Comparison of ENCODE assay signal across 35 cellular contexts in the genomic region with DNA sequence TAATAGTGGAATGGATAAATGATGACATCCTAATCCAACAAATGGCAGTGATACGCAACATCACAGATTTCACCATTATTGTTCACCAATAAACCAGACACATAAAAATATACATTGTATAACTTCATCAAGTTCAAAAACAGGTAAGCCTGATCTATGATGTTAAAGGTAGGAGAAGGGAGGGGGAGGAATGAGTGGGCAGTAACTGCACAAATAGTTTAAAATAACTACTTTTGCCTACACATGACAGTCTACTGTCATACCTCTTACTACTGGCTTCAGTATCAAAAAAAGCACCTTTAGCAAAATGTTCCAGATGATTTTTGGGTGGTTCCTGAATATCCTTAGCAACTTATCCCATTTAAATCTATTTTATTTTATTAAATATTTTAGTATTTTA. TPM values are rescaled to one million over a fixed set of nuclear protein-coding genes. Genes with fewer than 3 reads are reported as not detected.
"Had no signal": no experiment of that assay in that cellular context is flagged by ENCODE, and none has a peak within 500 bp of the region (broad histone marks: within the 10 kb centered on the region; RNA-seq: fewer than 3 reads in every experiment).

No MANE protein-coding gene starts in this region.

- H3K4me1 Mint-ChIP-seq: activated CD4-positive, alpha-beta memory T cell treated with anti-CD3 and anti-CD28 coated beads, Interleukin-2, amount 10 ng/mL, durations not matched to agents 7 days and 5 days; activated CD4-positive, alpha-beta T cell treated with anti-CD3 and anti-CD28 coated beads for 36 hours; activated CD4-positive, alpha-beta T cell treated with anti-CD3 and anti-CD28 coated beads, Interleukin-2, amount 10 ng/mL, durations not matched to agents 7 days and 5 days; activated CD8-positive, alpha-beta memory T cell treated with anti-CD3 and anti-CD28 coated beads, Interleukin-2, amount 10 ng/mL, durations not matched to agents 7 days and 5 days; activated naive CD4-positive, alpha-beta T cell treated with anti-CD3 and anti-CD28 coated beads, Interleukin-2, amount 10 ng/mL, durations not matched to agents 7 days and 5 days; activated naive CD4-positive, alpha-beta T cell treated with anti-CD3 and anti-CD28 coated beads, Interleukin-2, amount 50 U/mL, for 24 hours; brain had no signal

- DNase-seq: activated CD4-positive, alpha-beta memory T cell treated with anti-CD3 and anti-CD28 coated beads, Interleukin-2, amount 10 ng/mL, durations not matched to agents 7 days and 5 days; activated CD4-positive, alpha-beta T cell treated with anti-CD3 and anti-CD28 coated beads for 1 hour; activated CD4-positive, alpha-beta T cell treated with anti-CD3 and anti-CD28 coated beads for 36 hours; activated CD4-positive, alpha-beta T cell treated with anti-CD3 and anti-CD28 coated beads for 48 hours; activated CD4-positive, alpha-beta T cell treated with anti-CD3 and anti-CD28 coated beads, Interleukin-2, amount 10 ng/mL, durations not matched to agents 7 days and 5 days; activated CD4-positive, alpha-beta T cell treated with anti-CD3 and anti-CD28 coated beads, Interleukin-2, amount 50 U/mL, for 48 hours; activated CD4-positive, CD25-positive, alpha-beta regulatory T cell; activated CD8-positive, alpha-beta memory T cell treated with anti-CD3 and anti-CD28 coated beads for 24 hours; activated CD8-positive, alpha-beta memory T cell treated with anti-CD3 and anti-CD28 coated beads, Interleukin-2, amount 10 ng/mL, durations not matched to agents 7 days and 5 days; activated CD8-positive, alpha-beta memory T cell treated with anti-CD3 and anti-CD28 coated beads, Interleukin-2, amount 50 U/mL, for 48 hours; activated CD8-positive, alpha-beta T cell treated with anti-CD3 and anti-CD28 coated beads, Interleukin-2, amount 10 ng/mL, durations not matched to agents 7 days and 5 days; activated effector memory CD4-positive, alpha-beta T cell treated with Interleukin-2 at 50 U/mL for 16 hours; activated gamma-delta T cell; activated naive CD4-positive, alpha-beta T cell treated with anti-CD3 and anti-CD28 coated beads, Interleukin-2, amount 10 ng/mL, durations not matched to agents 7 days and 5 days; activated naive CD4-positive, alpha-beta T cell treated with Interleukin-2 at 50 U/mL for 16 hours; activated T-cell treated with anti-CD3 and anti-CD28 coated beads, Interleukin-2, amount 50 U/mL, for 24 hours; activated T-cell treated with anti-CD3 and anti-CD28 coated beads, Interleukin-2, amount 50 U/mL, for 48 hours; amygdala; anterior cingulate cortex; central memory CD4-positive, alpha-beta T cell; T-helper 1 cell; T-helper 2 cell; T-helper 9 cell had no signal

- H3K27me3 Mint-ChIP-seq: activated CD4-positive, alpha-beta memory T cell treated with anti-CD3 and anti-CD28 coated beads, Interleukin-2, amount 10 ng/mL, durations not matched to agents 7 days and 5 days; activated CD4-positive, alpha-beta T cell treated with anti-CD3 and anti-CD28 coated beads for 36 hours; activated CD4-positive, alpha-beta T cell treated with anti-CD3 and anti-CD28 coated beads, Interleukin-2, amount 10 ng/mL, durations not matched to agents 7 days and 5 days; activated CD8-positive, alpha-beta memory T cell treated with anti-CD3 and anti-CD28 coated beads, Interleukin-2, amount 10 ng/mL, durations not matched to agents 7 days and 5 days; activated naive CD4-positive, alpha-beta T cell treated with anti-CD3 and anti-CD28 coated beads, Interleukin-2, amount 10 ng/mL, durations not matched to agents 7 days and 5 days; activated naive CD4-positive, alpha-beta T cell treated with anti-CD3 and anti-CD28 coated beads, Interleukin-2, amount 50 U/mL, for 24 hours; activated naive CD8-positive, alpha-beta T cell; activated T-cell treated with anti-CD3 and anti-CD28 coated beads, Interleukin-2, amount 50 U/mL, for 24 hours; brain had no signal

- H3K4me3 Mint-ChIP-seq: activated CD4-positive, alpha-beta memory T cell treated with anti-CD3 and anti-CD28 coated beads, Interleukin-2, amount 10 ng/mL, durations not matched to agents 7 days and 5 days; activated CD4-positive, alpha-beta T cell treated with anti-CD3 and anti-CD28 coated beads for 36 hours; activated CD4-positive, alpha-beta T cell treated with anti-CD3 and anti-CD28 coated beads, Interleukin-2, amount 10 ng/mL, durations not matched to agents 7 days and 5 days; activated CD8-positive, alpha-beta memory T cell treated with anti-CD3 and anti-CD28 coated beads, Interleukin-2, amount 10 ng/mL, durations not matched to agents 7 days and 5 days; activated CD8-positive, alpha-beta T cell treated with anti-CD3 and anti-CD28 coated beads, Interleukin-2, amount 10 ng/mL, durations not matched to agents 7 days and 5 days; activated naive CD4-positive, alpha-beta T cell treated with anti-CD3 and anti-CD28 coated beads, Interleukin-2, amount 10 ng/mL, durations not matched to agents 7 days and 5 days; activated naive CD4-positive, alpha-beta T cell treated with anti-CD3 and anti-CD28 coated beads, Interleukin-2, amount 50 U/mL, for 24 hours; activated naive CD8-positive, alpha-beta T cell; activated T-cell treated with anti-CD3 and anti-CD28 coated beads, Interleukin-2, amount 50 U/mL, for 24 hours; brain; T-helper 1 cell treated with Interleukin-12 subunit alpha and Interleukin-12 subunit beta and Interleukin-4 antibody, amounts not matched to agents 30 μg/mL and 1 μg/mL, for 36 hours; T-helper 2 cell treated with Interferon-gamma antibody and Interleukin-4, amounts not matched to agents 5 μg/mL and 100 μg/mL, for 36 hours had no signal

- ATAC-seq: activated CD4-positive, alpha-beta T cell treated with anti-CD3 and anti-CD28 coated beads for 36 hours; activated CD4-positive, CD25-positive, alpha-beta regulatory T cell treated with anti-CD3 and anti-CD28 coated beads, Interleukin-2, amount 50 U/mL, for 24 hours; activated CD8-positive, alpha-beta memory T cell treated with anti-CD3 and anti-CD28 coated beads, Interleukin-2, amount 10 ng/mL, durations not matched to agents 7 days and 5 days; activated CD8-positive, alpha-beta T cell treated with anti-CD3 and anti-CD28 coated beads, Interleukin-2, amount 10 ng/mL, durations not matched to agents 7 days and 5 days had no signal

- H3K27me3 ChIP-seq: ascending aorta, cardiac muscle cell had no signal

- H3K27ac ChIP-seq: ascending aorta, cardiac muscle cell, VCaP had no signal

- H3K4me1 ChIP-seq: ascending aorta had no signal

- H3K9me3 ChIP-seq: ascending aorta had no signal

- H3K27ac Mint-ChIP-seq: activated CD4-positive, alpha-beta memory T cell treated with anti-CD3 and anti-CD28 coated beads, Interleukin-2, amount 10 ng/mL, durations not matched to agents 7 days and 5 days; activated CD4-positive, alpha-beta T cell treated with anti-CD3 and anti-CD28 coated beads for 36 hours; activated CD4-positive, alpha-beta T cell treated with anti-CD3 and anti-CD28 coated beads, Interleukin-2, amount 10 ng/mL, durations not matched to agents 7 days and 5 days; activated CD8-positive, alpha-beta memory T cell treated with anti-CD3 and anti-CD28 coated beads, Interleukin-2, amount 10 ng/mL, durations not matched to agents 7 days and 5 days; activated CD8-positive, alpha-beta T cell treated with anti-CD3 and anti-CD28 coated beads, Interleukin-2, amount 10 ng/mL, durations not matched to agents 7 days and 5 days; activated naive CD4-positive, alpha-beta T cell treated with anti-CD3 and anti-CD28 coated beads, Interleukin-2, amount 10 ng/mL, durations not matched to agents 7 days and 5 days; activated naive CD4-positive, alpha-beta T cell treated with anti-CD3 and anti-CD28 coated beads, Interleukin-2, amount 50 U/mL, for 24 hours; activated naive CD8-positive, alpha-beta T cell; activated T-cell treated with anti-CD3 and anti-CD28 coated beads, Interleukin-2, amount 50 U/mL, for 24 hours; activated T-helper 2 cell treated with anti-CD3 and anti-CD28 coated beads, Interferon-gamma antibody, Interleukin-2, Interleukin-4, amounts not matched to agents 10 μg/mL and 5 μg/mL and 100 μg/mL, durations not matched to agents 14 hours and 24 hours and 36 hours; brain; T-helper 1 cell treated with Interleukin-12 subunit alpha and Interleukin-12 subunit beta and Interleukin-4 antibody, amounts not matched to agents 30 μg/mL and 1 μg/mL, for 36 hours; T-helper 2 cell treated with Interferon-gamma antibody and Interleukin-4, amounts not matched to agents 5 μg/mL and 100 μg/mL, for 36 hours had no signal

- H3K4me3 ChIP-seq: ascending aorta, cardiac muscle cell had no signal

- H3K9me3 Mint-ChIP-seq: activated CD4-positive, alpha-beta memory T cell treated with anti-CD3 and anti-CD28 coated beads, Interleukin-2, amount 10 ng/mL, durations not matched to agents 7 days and 5 days; activated CD4-positive, alpha-beta T cell treated with anti-CD3 and anti-CD28 coated beads, Interleukin-2, amount 10 ng/mL, durations not matched to agents 7 days and 5 days; activated naive CD4-positive, alpha-beta T cell treated with anti-CD3 and anti-CD28 coated beads, Interleukin-2, amount 10 ng/mL, durations not matched to agents 7 days and 5 days; activated naive CD4-positive, alpha-beta T cell treated with anti-CD3 and anti-CD28 coated beads, Interleukin-2, amount 50 U/mL, for 24 hours; activated T-cell treated with anti-CD3 and anti-CD28 coated beads, Interleukin-2, amount 50 U/mL, for 24 hours; activated T-helper 2 cell treated with anti-CD3 and anti-CD28 coated beads, Interferon-gamma antibody, Interleukin-2, Interleukin-4, amounts not matched to agents 10 μg/mL and 5 μg/mL and 100 μg/mL, durations not matched to agents 14 hours and 24 hours and 36 hours; brain; T-helper 1 cell treated with Interleukin-12 subunit alpha and Interleukin-12 subunit beta and Interleukin-4 antibody, amounts not matched to agents 30 μg/mL and 1 μg/mL, for 36 hours; T-helper 2 cell treated with Interferon-gamma antibody and Interleukin-4, amounts not matched to agents 5 μg/mL and 100 μg/mL, for 36 hours had no signal

RNA-seq across cellular contexts. Expression of a gene that starts 28.8 kb away (rescaled TPM):
- total RNA-seq: activated CD4-positive, alpha-beta memory T cell treated with anti-CD3 and anti-CD28 coated beads, Interleukin-2, amount 10 ng/mL, durations not matched to agents 7 days and 5 days; activated CD4-positive, alpha-beta T cell treated with anti-CD3 and anti-CD28 coated beads, Interleukin-2, amount 10 ng/mL, durations not matched to agents 7 days and 5 days; activated CD8-positive, alpha-beta memory T cell treated with anti-CD3 and anti-CD28 coated beads, Interleukin-2, amount 10 ng/mL, durations not matched to agents 7 days and 5 days; activated CD8-positive, alpha-beta T cell treated with anti-CD3 and anti-CD28 coated beads, Interleukin-2, amount 10 ng/mL, durations not matched to agents 7 days and 5 days; ascending aorta; bronchial epithelial cell; cardiac muscle cell; cerebellum had no signal
- polyA plus RNA-seq: cardiac muscle cell had no signal
